In genomic region chr9:110047955-110048472, GRCh38 we compare ENCODE assay signal across 8 cellular contexts.
DNase-seq lines count a peak whose midpoint lies in the region; ATAC-seq and TF ChIP-seq lines count a peak whose summit lies in the region.

No MANE protein-coding gene starts in this region.

- ATAC-seq in GM18520 (IDR thresholded peaks at IDR 0.05; ENCODE audit: unreplicated experiment) (peak; percentile 9), HG03025 (IDR thresholded peaks at IDR 0.05; ENCODE audit: low FRiP score, unreplicated experiment) (peak; percentile 33), PC-3 (no peak), mucosa of descending colon (peak; percentile 43)

- BruUV-seq in PC-3 (replicated peaks; lab: Mats Ljungman, UMichigan) = no TSS peak

- H3K27me3 ChIP-seq in PC-3 (ENCODE audit: low read length) (no peaks in the 10 kb centered on the region), colonic mucosa (peaks cover 12% of the 10 kb centered on the region)

- DNase-seq in AG09309 (ENCODE audit: low read depth) (no peak), PC-3 (no peak), colonic mucosa (no peak), mucosa of descending colon (peak in 2 of 3 donors; percentile 43 to 61), cerebellar cortex (ENCODE audit: low spot score) (no peak), occipital lobe (lab: John Stamatoyannopoulos, UW) (no peak)

- POLR2A ChIA-PET in PC-3 (lab: Charles Lee; ENCODE audit: unreplicated experiment) = no interaction called here

- peak overlapping the region; percentile 100 for H3K4me3 ChIP-seq in AG09309 (ENCODE audit: control insufficient read depth, low read depth, low read length)
- H3K4me3 ChIP-seq in PC-3 (ENCODE audit: low read length) = peak overlapping the region; percentile 99; the same call in 1 of the 2 replicates
- H3K4me3 ChIP-seq in colonic mucosa = peak overlapping the region; percentile 63
- no peak overlapping the region for H3K4me3 ChIP-seq in mucosa of descending colon

- intact Hi-C loops in PC-3 (cut with micrococcal nuclease) = loop anchor here (2.0 kb wide), 1 partner anchor 67 kb away; no protein-coding TSS in a partner anchor
- intact Hi-C loops in colonic mucosa (cut with DNase I) = no loop called here
- intact Hi-C loops in mucosa of descending colon (cut with DNase I, micrococcal nuclease) = loop anchor here in 1 of 2 donors (10.0 kb wide), 1 partner anchor 97 kb away; no protein-coding TSS in a partner anchor

- H3K9me2 ChIP-seq in PC-3 (replicated peaks; ENCODE audit: low read length) = no peaks in the 10 kb centered on the region

- H3F3A ChIP-seq in PC-3 (ENCODE audit: low read length, unreplicated experiment) = no peaks in the 10 kb centered on the region

- H3K36me3 ChIP-seq in PC-3 (ENCODE audit: low read depth, low read length) (no peaks in the 10 kb centered on the region), colonic mucosa (no peaks in the 10 kb centered on the region), mucosa of descending colon (ENCODE audit: low read depth) (no peaks in the 10 kb centered on the region)

- peak overlapping the region; percentile 89 for H3K4me2 ChIP-seq in PC-3 (ENCODE audit: low read length)

- H3K9me3 ChIP-seq in PC-3 (ENCODE audit: low read length) (no peaks in the 10 kb centered on the region), colonic mucosa (no peaks in the 10 kb centered on the region), mucosa of descending colon (no peaks in the 10 kb centered on the region)

- H3K27ac ChIP-seq in PC-3 (ENCODE audit: low read length) (no peak overlapping the region), colonic mucosa (no peak overlapping the region)

- TF ChIP-seq CTCF in AG09309 (IDR thresholded peaks at IDR 0.05; ENCODE audit: control insufficient read depth, insufficient read depth, low read depth, low read length, missing control alignments) (no peak), PC-3 (conservative IDR thresholded peaks at IDR 0.05; ENCODE audit: low read depth, low read length) (no peak), colonic mucosa (IDR thresholded peaks at IDR 0.05) (no peak), mucosa of descending colon (IDR thresholded peaks at IDR 0.05) (no peak)

- H3K4me1 ChIP-seq in PC-3 (ENCODE audit: insufficient read depth, low read length) = peaks cover 14% of the 10 kb centered on the region
- peaks cover 9% of the 10 kb centered on the region for H3K4me1 ChIP-seq in colonic mucosa
- peaks cover 11% of the 10 kb centered on the region for H3K4me1 ChIP-seq in mucosa of descending colon (ENCODE audit: low read depth)

- H3K9ac ChIP-seq in PC-3 (ENCODE audit: low read length) (no peak overlapping the region), colonic mucosa (ENCODE audit: low read depth in 2 of 2, low read length in 2 of 2) (peak overlapping the region; percentile 70 to 78)

- peaks cover 44% of the 10 kb centered on the region for H3K79me2 ChIP-seq in PC-3 (ENCODE audit: low read length)

- CTCF ChIA-PET in PC-3 (lab: Charles Lee) = no interaction called here

- peak overlapping the region; percentile 57; the same call in 1 of the 2 replicates for H2AFZ ChIP-seq in PC-3 (ENCODE audit: low read length)

- peaks cover 23% of the 10 kb centered on the region; the same call in 1 of the 2 replicates for H4K20me1 ChIP-seq in PC-3 (ENCODE audit: low read length)

Comparison
In these comparisons a context has a peak if more than half of its experiments do, and no peak if none do; other contexts are left out.
1. DNase-seq: peak in mucosa of descending colon (2 of 3); none in AG09309 (single experiment), PC-3 (single experiment), colonic mucosa (single experiment), cerebellar cortex (single experiment) and occipital lobe (single experiment).